ENCODE assay signal across 15 cellular contexts in the genomic region with DNA sequence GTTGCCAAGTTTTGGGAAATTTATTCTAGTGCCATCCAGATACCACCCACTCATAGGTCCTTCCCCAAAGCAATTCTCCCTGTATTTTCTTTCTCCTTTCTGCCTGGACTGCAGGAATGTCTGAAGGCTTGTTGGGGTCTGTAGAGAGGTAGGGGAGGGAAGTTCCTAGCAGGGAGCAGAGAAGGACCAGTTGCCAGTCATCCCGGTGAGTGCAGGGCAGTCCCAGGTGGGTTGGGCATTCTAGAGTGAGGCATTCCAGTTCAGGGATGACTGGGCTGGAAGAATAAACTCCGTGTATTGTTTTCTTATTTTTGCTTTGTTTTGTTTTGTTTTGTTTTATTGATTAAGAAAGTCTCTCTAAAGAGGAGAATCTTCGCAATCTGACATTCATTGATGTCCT.
"Had no signal": no experiment of that assay in that cellular context is flagged by ENCODE, and none has a peak within 500 bp of the region (broad histone marks: within the 10 kb centered on the region; RNA-seq: fewer than 3 reads in every experiment).

No MANE protein-coding gene starts in this region.

- H3K27ac ChIP-seq: breast epithelium, gastroesophageal sphincter, heart right ventricle, ovary, vagina had no signal

- H3K4me1 Mint-ChIP-seq: activated naive CD8-positive, alpha-beta T cell treated with anti-CD3 and anti-CD28 coated beads, Interleukin-2, amount 50 U/mL, for 24 hours; stimulated activated effector memory CD8-positive, alpha-beta T cell treated with anti-CD3 and anti-CD28 coated beads, Interleukin-12 subunit alpha, Interleukin-12 subunit beta, amount 100 ng/mL, for 72 hours had no signal

- H3K4me1 ChIP-seq: breast epithelium had no signal

- H3K4me3 Mint-ChIP-seq: activated naive CD8-positive, alpha-beta T cell treated with anti-CD3 and anti-CD28 coated beads, Interleukin-2, amount 50 U/mL, for 24 hours; stimulated activated effector memory CD8-positive, alpha-beta T cell treated with anti-CD3 and anti-CD28 coated beads, Interleukin-12 subunit alpha, Interleukin-12 subunit beta, amount 100 ng/mL, for 72 hours had no signal

- H3K4me3 ChIP-seq: breast epithelium, gastroesophageal sphincter, heart right ventricle, ovary, vagina had no signal

- ATAC-seq: activated CD4-positive, CD25-positive, alpha-beta regulatory T cell treated with anti-CD3 and anti-CD28 coated beads, Interleukin-2, amount 50 U/mL, for 24 hours; activated naive CD8-positive, alpha-beta T cell treated with anti-CD3 and anti-CD28 coated beads, Interleukin-2, amount 50 U/mL, for 24 hours; gastroesophageal sphincter; stimulated activated effector memory CD8-positive, alpha-beta T cell treated with anti-CD3 and anti-CD28 coated beads, Interleukin-12 subunit alpha, Interleukin-12 subunit beta, amount 100 ng/mL, for 72 hours had no signal

- DNase-seq: activated CD4-positive, alpha-beta T cell treated with anti-CD3 and anti-CD28 coated beads, Interleukin-2, amount 50 U/mL, for 1 hour; activated naive CD4-positive, alpha-beta T cell treated with Interleukin-2 at 50 U/mL for 16 hours; activated naive CD8-positive, alpha-beta T cell treated with anti-CD3 and anti-CD28 coated beads, Interleukin-2, amount 50 U/mL, for 24 hours; activated T-cell treated with anti-CD3 and anti-CD28 coated beads for 4 hours; aorta; erythroblast; heart right ventricle; mammary epithelial cell; ovary; stimulated activated CD4-positive, alpha-beta T cell treated with anti-CD3 and anti-CD28 coated beads, Interleukin-12 subunit alpha, Interleukin-12 subunit beta, amount 100 ng/mL, for 4 hours had no signal

- H3K9me3 ChIP-seq: breast epithelium, gastroesophageal sphincter, heart right ventricle, ovary, vagina had no signal

- H3K36me3 Mint-ChIP-seq: stimulated activated effector memory CD8-positive, alpha-beta T cell treated with anti-CD3 and anti-CD28 coated beads, Interleukin-12 subunit alpha, Interleukin-12 subunit beta, amount 100 ng/mL, for 72 hours had no signal

- H3K27ac Mint-ChIP-seq: activated naive CD8-positive, alpha-beta T cell treated with anti-CD3 and anti-CD28 coated beads, Interleukin-2, amount 50 U/mL, for 24 hours; stimulated activated effector memory CD8-positive, alpha-beta T cell treated with anti-CD3 and anti-CD28 coated beads, Interleukin-12 subunit alpha, Interleukin-12 subunit beta, amount 100 ng/mL, for 72 hours had no signal

- H3K9me3 Mint-ChIP-seq: activated naive CD8-positive, alpha-beta T cell treated with anti-CD3 and anti-CD28 coated beads, Interleukin-2, amount 50 U/mL, for 24 hours; stimulated activated effector memory CD8-positive, alpha-beta T cell treated with anti-CD3 and anti-CD28 coated beads, Interleukin-12 subunit alpha, Interleukin-12 subunit beta, amount 100 ng/mL, for 72 hours had no signal

- H3K36me3 ChIP-seq: breast epithelium, gastroesophageal sphincter, heart right ventricle, ovary, vagina had no signal

- H3K27me3 ChIP-seq: breast epithelium, gastroesophageal sphincter, heart right ventricle, ovary, vagina had no signal
